ENCODE assay signal across 24 cellular contexts in genomic region chr1:172680733-172681275, GRCh38. TPM values are rescaled to one million over a fixed set of nuclear protein-coding genes. Genes with fewer than 3 reads are reported as not detected.
DNase-seq lines count a peak whose midpoint lies in the region; ATAC-seq, FAIRE-seq and TF ChIP-seq lines count a peak whose summit lies in the region.
"Had no signal": no experiment of that assay in that cellular context is flagged by ENCODE, and none has a peak within 500 bp of the region (broad histone marks: within the 10 kb centered on the region; RNA-seq: fewer than 3 reads in every experiment).

No MANE protein-coding gene starts in this region.

- no peaks in the 10 kb centered on the region for H3K9me3 ChIP-seq in endothelial cell of umbilical vein (replicated peaks; ENCODE audit: control insufficient read depth, insufficient read depth, low read length)
- H3K9me3 ChIP-seq in osteoblast (ENCODE audit: low read depth, low read length): no peaks in the 10 kb centered on the region
- H3K9me3 ChIP-seq: vagina had no signal

- TF ChIP-seq CTCF in endothelial cell of umbilical vein (IDR thresholded peaks at IDR 0.05; ENCODE audit: extremely low read depth in 1 of 2, insufficient read depth in 1 of 2, low read depth in 1 of 2, low read length in 2 of 2) (no peak), osteoblast (IDR thresholded peaks at IDR 0.05; ENCODE audit: extremely low read depth, low read depth, low read length) (no peak)

- TF ChIP-seq POLR2A in endothelial cell of umbilical vein (IDR thresholded peaks at IDR 0.05; ENCODE audit: low read depth, low read length) (no peak), erythroblast (IDR thresholded peaks at IDR 0.05; ENCODE audit: low read length) (no peak)

- no peaks in the 10 kb centered on the region for H3K27me3 ChIP-seq in endothelial cell of umbilical vein (ENCODE audit: control insufficient read depth in 2 of 2, insufficient read depth in 2 of 2, low read length in 2 of 2)
- no peaks in the 10 kb centered on the region for H3K27me3 ChIP-seq in osteoblast (ENCODE audit: insufficient read depth, low read length)
- H3K27me3 ChIP-seq: heart right ventricle, suprapubic skin, vagina had no signal

- H3K9ac ChIP-seq in endothelial cell of umbilical vein (replicated peaks; ENCODE audit: extremely low read depth, insufficient read depth, low read length): no peak overlapping the region

- no peak overlapping the region for H2AFZ ChIP-seq in endothelial cell of umbilical vein (ENCODE audit: low read depth, low read length)
- peak overlapping the region; percentile 71 for H2AFZ ChIP-seq in osteoblast (ENCODE audit: low read length)

- no peak for ATAC-seq in HG03342 (IDR thresholded peaks at IDR 0.05; ENCODE audit: unreplicated experiment)
- ATAC-seq: heart right ventricle, right cardiac atrium had no signal

- FAIRE-seq in endothelial cell of umbilical vein (lab: Jason Lieb, UNC): no peak

- dilution Hi-C loops in endothelial cell of umbilical vein (cut with MboI; ENCODE audit: extremely low pct_ligation_motif_present, low sequenced_read_pairs): no loop called here

- intact Hi-C loops in endothelial cell of umbilical vein (cut with micrococcal nuclease): no loop called here

- H3K36me3 ChIP-seq in endothelial cell of umbilical vein (ENCODE audit: control insufficient read depth in 2 of 2, extremely low read depth in 1 of 2, insufficient read depth in 2 of 2, low read length in 2 of 2) (no peaks in the 10 kb centered on the region), osteoblast (ENCODE audit: insufficient read depth, low read length) (no peaks in the 10 kb centered on the region)
- H3K36me3 ChIP-seq: heart right ventricle, suprapubic skin, vagina had no signal

- no peak overlapping the region for H3K27ac ChIP-seq in endothelial cell of umbilical vein (ENCODE audit: insufficient read depth, low read depth, low read length)
- no peak overlapping the region for H3K27ac ChIP-seq in osteoblast (ENCODE audit: low read depth, low read length)
- H3K27ac ChIP-seq: heart right ventricle, HL-60, suprapubic skin, vagina had no signal

- CTCF ChIA-PET in endothelial cell of umbilical vein (lab: Charles Lee): interaction anchor here (1.7 kb wide), 1 partner anchor 14 kb away, joined by 4 read pairs; no protein-coding TSS in a partner anchor

- H3K4me2 ChIP-seq in endothelial cell of umbilical vein (ENCODE audit: insufficient read depth, low read length): no peak overlapping the region
- no peak overlapping the region for H3K4me2 ChIP-seq in osteoblast (ENCODE audit: insufficient read depth, low read length)

- POLR2A ChIA-PET in endothelial cell of umbilical vein (lab: Charles Lee): no interaction called here

- no peaks in the 10 kb centered on the region for H3K9me1 ChIP-seq in endothelial cell of umbilical vein (replicated peaks; ENCODE audit: control insufficient read depth, extremely low read depth, insufficient read depth, low read length)

- no peak overlapping the region for H3K4me3 ChIP-seq in endothelial cell of umbilical vein (replicated peaks in 1 of 3; ENCODE audit: insufficient read depth in 1 of 3, low read depth in 1 of 3, low read length in 3 of 3)
- H3K4me3 ChIP-seq in osteoblast (ENCODE audit: insufficient read depth, low read length): no peak overlapping the region
- H3K4me3 ChIP-seq: heart right ventricle, suprapubic skin, vagina had no signal

- H3K79me2 ChIP-seq in endothelial cell of umbilical vein (ENCODE audit: control insufficient read depth, insufficient read depth, low read length): no peaks in the 10 kb centered on the region
- H3K79me2 ChIP-seq in osteoblast (ENCODE audit: insufficient read depth, low read length): no peaks in the 10 kb centered on the region

- H4K20me1 ChIP-seq in endothelial cell of umbilical vein (replicated peaks; ENCODE audit: control insufficient read depth, extremely low read depth, insufficient read depth, low read length) (no peaks in the 10 kb centered on the region), osteoblast (ENCODE audit: insufficient read depth, low read length) (no peaks in the 10 kb centered on the region)

- H3K4me1 ChIP-seq in endothelial cell of umbilical vein (ENCODE audit: control insufficient read depth, extremely low read depth, insufficient read depth, low read length) (peaks cover 2% of the 10 kb centered on the region), osteoblast (ENCODE audit: insufficient read depth, low read length) (no peaks in the 10 kb centered on the region)
- H3K4me1 ChIP-seq: suprapubic skin, vagina had no signal

- DNase-seq in NCI-H748 (lab: John Stamatoyannopoulos, UW; ENCODE audit: unreplicated experiment) (peak; percentile 19), NCI-H748 treated with DMSO at 0.1 percent for 48 hours (lab: John Stamatoyannopoulos, UW) (no peak), NCI-H510A (lab: John Stamatoyannopoulos, UW) (peak; percentile 16), endothelial cell of umbilical vein (ENCODE audit: low read depth, low spot score) (peak; percentile 11), osteoblast (ENCODE audit: insufficient read length, low spot score, missing footprints) (no peak), HT-29 (ENCODE audit: low spot score) (no peak), erythroblast (lab: John Stamatoyannopoulos, UW) (no peak)
- DNase-seq: 8988T; activated CD4-positive, alpha-beta T cell treated with anti-CD3 and anti-CD28 coated beads, Interleukin-2, amount 10 ng/mL, durations not matched to agents 7 days and 5 days; COR-L47; dermis blood vessel endothelial cell; heart right ventricle; NCI-H2081 treated with DMSO at 0.1 percent for 48 hours; right cardiac atrium; Right ventricle myocardium superior; stimulated activated CD4-positive, alpha-beta T cell treated with anti-CD3 and anti-CD28 coated beads, Interleukin-15, amount 100 ng/mL, for 24 hours; SW 1271 had no signal

- no TSS peak for BruUV-seq in endothelial cell of umbilical vein (replicated peaks; lab: Mats Ljungman, UMichigan)

TF ChIP-seq in endothelial cell of umbilical vein, 7 proteins besides CTCF, POLR2A, EP300 and RAD21:
- TF ChIP-seq FOS (IDR thresholded peaks at IDR 0.05; ENCODE audit: borderline replicate concordance, insufficient read depth, low read length) (no peak), JUN (IDR thresholded peaks at IDR 0.05; ENCODE audit: borderline replicate concordance, insufficient read depth, insufficient read length, low read depth) (no peak), POLR2AphosphoS5 (IDR thresholded peaks at IDR 0.05; ENCODE audit: insufficient read depth, low read depth, low read length) (no peak), MAX (IDR thresholded peaks at IDR 0.05; ENCODE audit: insufficient read depth, insufficient read length) (no peak), EZH2 (IDR thresholded peaks at IDR 0.05; ENCODE audit: borderline replicate concordance, low read depth, low read length, severe bottlenecking) (no peak), MYC (IDR thresholded peaks at IDR 0.05; ENCODE audit: low read depth, low read length) (no peak), GATA2 (IDR thresholded peaks at IDR 0.05; ENCODE audit: insufficient read depth, insufficient read length, low read depth, low read length) (no peak)

RNA-seq across cellular contexts. Expression of gene FASLG, which starts 21.9 kb away (rescaled TPM):
- total RNA-seq in endothelial cell of umbilical vein (not detected in 2 replicates), osteoblast (not detected in 2 replicates)
- not detected in 2 replicates for polyA plus RNA-seq in endothelial cell of umbilical vein
- polyA plus RNA-seq in endothelial cell of umbilical vein (2011; cell fraction: cytosol; rRNA removed): not detected in 2 replicates
- polyA plus RNA-seq in endothelial cell of umbilical vein (2011; cell fraction: nucleus; rRNA removed): not detected in 2 replicates
- not detected in 2 replicates for polyA plus RNA-seq in endothelial cell of umbilical vein (2012)
- not detected in 2 replicates for polyA minus RNA-seq in endothelial cell of umbilical vein
- polyA minus RNA-seq in endothelial cell of umbilical vein (2011; cell fraction: cytosol; rRNA and poly(A)+ RNA removed): not detected
- polyA minus RNA-seq in endothelial cell of umbilical vein (2011; cell fraction: nucleus; rRNA and poly(A)+ RNA removed): not detected in 2 replicates
- 0.31 TPM in 1 of 2 replicates, not detected in the other for total RNA-seq in HT-29 (2014; rRNA removed; shearing (Covaris generic))
- total RNA-seq: dermis blood vessel endothelial cell, fibroblast of villous mesenchyme, lower leg skin, NCI-H460, Right ventricle myocardium superior, suprapubic skin, vagina had no signal

Comparison
In these comparisons a context has a peak if more than half of its experiments do, and no peak if none do; other contexts are left out.
1. DNase-seq: peak in NCI-H748 (single experiment), NCI-H510A (single experiment) and endothelial cell of umbilical vein (single experiment); none in NCI-H748 treated with DMSO at 0.1 percent for 48 hours (single experiment), osteoblast (single experiment), HT-29 (single experiment) and erythroblast (0 of 2).